ENCODE assay signal across 10 cellular contexts in the genomic region with DNA sequence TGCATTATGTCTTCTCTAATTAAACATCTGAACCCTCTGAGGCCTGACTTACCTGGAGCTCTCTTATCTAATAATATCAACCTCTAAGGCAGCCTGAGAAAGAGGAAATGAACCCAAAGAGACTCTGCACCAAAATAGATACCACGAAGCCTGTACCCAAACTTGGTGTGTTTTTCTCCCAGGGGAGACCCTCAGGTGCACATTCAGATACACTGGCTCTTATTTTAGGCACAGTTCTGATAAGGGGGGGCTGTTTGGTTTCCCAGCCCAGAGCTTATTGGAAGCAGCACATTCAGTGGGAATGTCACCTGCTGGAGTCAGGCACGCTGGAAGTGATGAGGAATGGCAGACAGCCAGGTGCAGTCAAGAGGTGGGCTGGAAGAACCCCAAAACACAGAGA. TPM values are rescaled to one million over a fixed set of nuclear protein-coding genes. Genes with fewer than 3 reads are reported as not detected.
DNase-seq lines count a peak whose midpoint lies in the region; ATAC-seq and TF ChIP-seq lines count a peak whose summit lies in the region.
"Had no signal": no experiment of that assay in that cellular context is flagged by ENCODE, and none has a peak within 500 bp of the region (broad histone marks: within the 10 kb centered on the region; RNA-seq: fewer than 3 reads in every experiment).

No MANE protein-coding gene starts in this region.

- WGBS in spleen, 5 donors = 41 to 55% (median 51%) methylated on average over 2 of the region's 2 CpGs

- H3K9me3 ChIP-seq in spleen = no peaks in the 10 kb centered on the region
- H3K9me3 ChIP-seq: MG63, pancreas had no signal

- no peaks in the 10 kb centered on the region for H3K27me3 ChIP-seq in spleen (replicated peaks in 1 of 7)
- H3K27me3 ChIP-seq: MG63, pancreas had no signal

- DNase-seq in activated T-cell treated with anti-CD3 and anti-CD28 coated beads, Interleukin-2, amount 50 U/mL, for 4 hours = no peak
- DNase-seq in activated T-cell treated with anti-CD3 and anti-CD28 coated beads for 4 hours = no peak
- no peak for DNase-seq in spleen
- DNase-seq in HT-29 (ENCODE audit: low spot score) = no peak
- DNase-seq in NK-92 (lab: John Stamatoyannopoulos, UW; ENCODE audit: unreplicated experiment) = no peak
- no peak for DNase-seq in effector CD8-positive, alpha-beta T cell (lab: John Stamatoyannopoulos, UW)
- DNase-seq: MG63 had no signal

- H3K4me3 Mint-ChIP-seq in activated T-cell treated with anti-CD3 and anti-CD28 coated beads, Interleukin-2, amount 50 U/mL, for 4 hours = peak overlapping the region; percentile 83

- H3K4me3 ChIP-seq in spleen = peak overlapping the region in 5 of 8 donors; percentile 17 to 62 (median 25)
- H3K4me3 ChIP-seq: MG63, pancreas had no signal

- ATAC-seq in activated T-cell treated with anti-CD3 and anti-CD28 coated beads, Interleukin-2, amount 50 U/mL, for 4 hours = no peak
- ATAC-seq in GM21723 (IDR thresholded peaks at IDR 0.05; ENCODE audit: unreplicated experiment) = peak; percentile 59
- peak; percentile 52 for ATAC-seq in HG03439 (IDR thresholded peaks at IDR 0.05; ENCODE audit: unreplicated experiment)
- ATAC-seq: pancreas had no signal

- no peaks in the 10 kb centered on the region for H3K9me3 Mint-ChIP-seq in activated T-cell treated with anti-CD3 and anti-CD28 coated beads, Interleukin-2, amount 50 U/mL, for 4 hours

- TF ChIP-seq POLR2A in spleen (IDR thresholded peaks at IDR 0.05) = peak in 1 of 3 donors; percentile 1

- peak overlapping the region; percentile 57 to 92 (median 83) for H3K27ac ChIP-seq in spleen
- H3K27ac ChIP-seq: pancreas had no signal

- no peak for TF ChIP-seq CTCF in spleen (IDR thresholded peaks at IDR 0.05 in 8 of 11, conservative IDR thresholded peaks at IDR 0.05 in 3 of 11)

- peaks cover 0 to 86% (median 41%) of the 10 kb centered on the region in 6 donors for H3K4me1 ChIP-seq in spleen
- H3K4me1 ChIP-seq: pancreas had no signal

- H3K27me3 Mint-ChIP-seq in activated T-cell treated with anti-CD3 and anti-CD28 coated beads, Interleukin-2, amount 50 U/mL, for 4 hours (ENCODE audit: low read depth) = no peaks in the 10 kb centered on the region

- H3K4me1 Mint-ChIP-seq in activated T-cell treated with anti-CD3 and anti-CD28 coated beads, Interleukin-2, amount 50 U/mL, for 4 hours (ENCODE audit: low read depth) = peaks cover 71% of the 10 kb centered on the region

- intact Hi-C loops in spleen (cut with DNase I; ENCODE audit: low total_unique reads) = no loop called here

- no peaks in the 10 kb centered on the region for H3K36me3 ChIP-seq in spleen
- H3K36me3 ChIP-seq: MG63, pancreas had no signal

- peaks cover 2% of the 10 kb centered on the region for H3K36me3 Mint-ChIP-seq in activated T-cell treated with anti-CD3 and anti-CD28 coated beads, Interleukin-2, amount 50 U/mL, for 4 hours (ENCODE audit: insufficient read depth)

RNA-seq across cellular contexts. Expression of a gene that starts 9.8 kb away (rescaled TPM):
- total RNA-seq in activated T-cell treated with anti-CD3 and anti-CD28 coated beads, Interleukin-2, amount 50 U/mL, for 4 hours = 1 to 10 TPM; 1.7 to 8.8 (median 5.1) TPM
- total RNA-seq in spleen = 10 to 100 TPM; 15.5 to 37.0 (median 19.5) TPM
- polyA plus RNA-seq in spleen = 10 to 100 TPM; 16.1 to 26.9 (median 22.7) TPM
- 0.05 TPM in 1 of 2 replicates, not detected in the other for total RNA-seq in HT-29 (2014; rRNA removed; shearing (Covaris generic))

RNA-seq across cellular contexts. Expression of a gene that starts 44.7 kb away (rescaled TPM):
- not detected for total RNA-seq in activated T-cell treated with anti-CD3 and anti-CD28 coated beads, Interleukin-2, amount 50 U/mL, for 4 hours
- total RNA-seq in spleen = 1 to 10 TPM in 1 of 7 donors, under 1 TPM in 2, not detected in 4; 0.24 to 1.0 (median 0.94) TPM
- not detected for polyA plus RNA-seq in spleen
- total RNA-seq in HT-29 (2014; rRNA removed; shearing (Covaris generic)) = not detected in 2 replicates
- total RNA-seq: pancreas had no signal
- polyA plus RNA-seq: pancreas had no signal

Comparison
In these comparisons a context has a peak if more than half of its experiments do, and no peak if none do; other contexts are left out.
1. ATAC-seq: peak in GM21723 (single experiment) and HG03439 (single experiment); none in activated T-cell treated with anti-CD3 and anti-CD28 coated beads, Interleukin-2, amount 50 U/mL, for 4 hours (0 of 2).